Comparison of ENCODE assay signal across 8 cellular contexts in genomic region chr16:48244080-48244862, GRCh38. TPM values are rescaled to one million over a fixed set of nuclear protein-coding genes. Genes with fewer than 3 reads are reported as not detected.
DNase-seq lines count a peak whose midpoint lies in the region; ATAC-seq and TF ChIP-seq lines count a peak whose summit lies in the region.

LONP2 (plus strand) TSS chr16:48244300; CDS start chr16:48244389, 89 bp downstream.

- H3K36me3 Mint-ChIP-seq in T-helper 1 cell treated with Interleukin-12 subunit alpha and Interleukin-12 subunit beta and Interleukin-4 antibody, amounts not matched to agents 30 μg/mL and 1 μg/mL, for 36 hours (ENCODE audit: low read depth): peaks cover 8% of the 10 kb centered on the region
- H3K36me3 Mint-ChIP-seq in progenitor cell of endocrine pancreas (ENCODE audit: insufficient read depth): no peaks in the 10 kb centered on the region

- DNase-seq in GM13977 (ENCODE audit: low spot score) (peak; percentile 93), NCI-H1436 treated with DMSO at 0.1 percent for 48 hours (lab: John Stamatoyannopoulos, UW) (peak; percentile 43), amniotic stem cell (lab: John Stamatoyannopoulos, UW) (peak; percentile 55), left ventricle myocardium inferior (peak; percentile 91), progenitor cell of endocrine pancreas (ENCODE audit: low spot score, unreplicated experiment) (peak; percentile 73), upper lobe of right lung (peak; percentile 97)

- peak within 1 kb of the TSS; percentile 97 for H3K4me3 Mint-ChIP-seq in T-helper 1 cell treated with Interleukin-12 subunit alpha and Interleukin-12 subunit beta and Interleukin-4 antibody, amounts not matched to agents 30 μg/mL and 1 μg/mL, for 36 hours
- peak within 1 kb of the TSS; percentile 85 for H3K4me3 Mint-ChIP-seq in progenitor cell of endocrine pancreas (ENCODE audit: low read depth)

- H3K4me1 Mint-ChIP-seq in T-helper 1 cell treated with Interleukin-12 subunit alpha and Interleukin-12 subunit beta and Interleukin-4 antibody, amounts not matched to agents 30 μg/mL and 1 μg/mL, for 36 hours (ENCODE audit: low read depth): peaks cover 23% of the 10 kb centered on the region
- peaks cover 16% of the 10 kb centered on the region for H3K4me1 Mint-ChIP-seq in progenitor cell of endocrine pancreas (ENCODE audit: low read depth)

- no peaks in the 10 kb centered on the region for H3K9me3 ChIP-seq in left ventricle myocardium inferior (replicated peaks)
- H3K9me3 ChIP-seq in upper lobe of right lung: no peaks in the 10 kb centered on the region

- peak; percentile 97 for ATAC-seq in HG02840 (IDR thresholded peaks at IDR 0.05; ENCODE audit: low FRiP score, unreplicated experiment)
- peak; percentile 100 for ATAC-seq in upper lobe of right lung

- H3K4me3 ChIP-seq in left ventricle myocardium inferior (peak within 1 kb of the TSS; percentile 98), upper lobe of right lung (peak within 1 kb of the TSS; percentile 96)

- TF ChIP-seq CTCF in GM13977 (IDR thresholded peaks at IDR 0.05; ENCODE audit: extremely low read depth, insufficient read depth, missing control alignments) (no peak), left ventricle myocardium inferior (IDR thresholded peaks at IDR 0.05; ENCODE audit: borderline replicate concordance) (no peak), progenitor cell of endocrine pancreas (IDR thresholded peaks at IDR 0.05; ENCODE audit: unreplicated experiment) (no peak), upper lobe of right lung (IDR thresholded peaks at IDR 0.05) (no peak)

- intact Hi-C loops in left ventricle myocardium inferior (cut with micrococcal nuclease) (no loop called here), upper lobe of right lung (cut with DNase I) (no loop called here)

- H3K27me3 ChIP-seq in left ventricle myocardium inferior (ENCODE audit: low read depth) (no peaks in the 10 kb centered on the region), upper lobe of right lung (no peaks in the 10 kb centered on the region)

- in situ Hi-C loops in GM13977 (cut with MboI; ENCODE audit: low pct_unique_long_range_greater_than_20kb, low sequenced_read_pairs, unreplicated experiment): loop anchor here (25.0 kb wide), 1 partner anchor 393 kb away; no protein-coding TSS in a partner anchor

- H3K36me3 ChIP-seq in left ventricle myocardium inferior: no peaks in the 10 kb centered on the region
- no peaks in the 10 kb centered on the region for H3K36me3 ChIP-seq in upper lobe of right lung

- peaks cover 15% of the 10 kb centered on the region for H3K9me3 Mint-ChIP-seq in T-helper 1 cell treated with Interleukin-12 subunit alpha and Interleukin-12 subunit beta and Interleukin-4 antibody, amounts not matched to agents 30 μg/mL and 1 μg/mL, for 36 hours
- peaks cover 11% of the 10 kb centered on the region for H3K9me3 Mint-ChIP-seq in progenitor cell of endocrine pancreas (ENCODE audit: low read depth)

- H3K27ac ChIP-seq in left ventricle myocardium inferior (replicated peaks) (peak within 1 kb of the TSS; percentile 92), upper lobe of right lung (peak within 1 kb of the TSS; percentile 91)

- no peaks in the 10 kb centered on the region for H3K27me3 Mint-ChIP-seq in T-helper 1 cell treated with Interleukin-12 subunit alpha and Interleukin-12 subunit beta and Interleukin-4 antibody, amounts not matched to agents 30 μg/mL and 1 μg/mL, for 36 hours (ENCODE audit: low read depth)
- H3K27me3 Mint-ChIP-seq in progenitor cell of endocrine pancreas: no peaks in the 10 kb centered on the region

- peaks cover 52% of the 10 kb centered on the region for H3K4me1 ChIP-seq in left ventricle myocardium inferior
- peaks cover 23% of the 10 kb centered on the region for H3K4me1 ChIP-seq in upper lobe of right lung

- peak within 1 kb of the TSS; percentile 91 for H3K27ac Mint-ChIP-seq in T-helper 1 cell treated with Interleukin-12 subunit alpha and Interleukin-12 subunit beta and Interleukin-4 antibody, amounts not matched to agents 30 μg/mL and 1 μg/mL, for 36 hours
- H3K27ac Mint-ChIP-seq in progenitor cell of endocrine pancreas: peak within 1 kb of the TSS; percentile 96

RNA-seq across cellular contexts. Expression of gene LONP2, which starts in this region (rescaled TPM):
- total RNA-seq in left ventricle myocardium inferior: 67.8 TPM
- 65.3 and 66.4 TPM in 2 replicates for total RNA-seq in progenitor cell of endocrine pancreas
- 63.3 TPM for total RNA-seq in upper lobe of right lung

Comparison
In these comparisons a context has a peak if more than half of its experiments do, and no peak if none do; other contexts are left out.
1. Peak in every context shown above with its lines: DNase-seq, ATAC-seq, H3K4me3 ChIP-seq and H3K27ac ChIP-seq.
2. DNase-seq: peak in every context shown above with its lines; median percentile 97 in upper lobe of right lung; 93 in GM13977; 91 in left ventricle myocardium inferior; 73 in progenitor cell of endocrine pancreas; 55 in amniotic stem cell; 43 in NCI-H1436 treated with DMSO at 0.1 percent for 48 hours.